In genomic region chr4:184583738-184584502, GRCh38 we compare ENCODE assay signal across 13 cellular contexts.
DNase-seq lines count a peak whose midpoint lies in the region; ATAC-seq lines count a peak whose summit lies in the region.
"Had no signal": no experiment of that assay in that cellular context is flagged by ENCODE, and none has a peak within 500 bp of the region (broad histone marks: within the 10 kb centered on the region; RNA-seq: fewer than 3 reads in every experiment).

No MANE protein-coding gene starts in this region.

- peaks cover 13% of the 10 kb centered on the region for H3K36me3 Mint-ChIP-seq in T-helper 1 cell treated with Interleukin-12 subunit alpha and Interleukin-12 subunit beta and Interleukin-4 antibody, amounts not matched to agents 30 μg/mL and 1 μg/mL, for 36 hours (ENCODE audit: low read depth)

- peak overlapping the region; percentile 39 for H3K27ac Mint-ChIP-seq in T-helper 1 cell treated with Interleukin-12 subunit alpha and Interleukin-12 subunit beta and Interleukin-4 antibody, amounts not matched to agents 30 μg/mL and 1 μg/mL, for 36 hours
- H3K27ac Mint-ChIP-seq: nephron had no signal

- H3K4me1 Mint-ChIP-seq in T-helper 1 cell treated with Interleukin-12 subunit alpha and Interleukin-12 subunit beta and Interleukin-4 antibody, amounts not matched to agents 30 μg/mL and 1 μg/mL, for 36 hours (ENCODE audit: low read depth) = peaks cover 22% of the 10 kb centered on the region
- H3K4me1 Mint-ChIP-seq: nephron had no signal

- peak; percentile 39 for DNase-seq in activated CD4-positive, alpha-beta T cell treated with anti-CD3 and anti-CD28 coated beads for 48 hours
- no peak for DNase-seq in activated CD4-positive, alpha-beta T cell treated with anti-CD3 and anti-CD28 coated beads, Interleukin-2, amount 50 U/mL, for 4 hours
- DNase-seq in stimulated activated CD4-positive, alpha-beta T cell treated with anti-CD3 and anti-CD28 coated beads, Interleukin-4, amount 100 ng/mL, for 1 hour = peak; percentile 23
- DNase-seq in COLO829 (ENCODE audit: low spot score) = no peak
- DNase-seq in NCI-H2196 (lab: John Stamatoyannopoulos, UW; ENCODE audit: unreplicated experiment) = no peak
- no peak for DNase-seq in cerebellar cortex (ENCODE audit: low spot score)
- DNase-seq: H7, NCI-H226, SW 1271, uterus had no signal

- H3K9me3 Mint-ChIP-seq in T-helper 1 cell treated with Interleukin-12 subunit alpha and Interleukin-12 subunit beta and Interleukin-4 antibody, amounts not matched to agents 30 μg/mL and 1 μg/mL, for 36 hours = peaks cover 19% of the 10 kb centered on the region

- no peak overlapping the region for H3K4me3 Mint-ChIP-seq in T-helper 1 cell treated with Interleukin-12 subunit alpha and Interleukin-12 subunit beta and Interleukin-4 antibody, amounts not matched to agents 30 μg/mL and 1 μg/mL, for 36 hours
- H3K4me3 Mint-ChIP-seq: nephron had no signal

- ATAC-seq in GM21723 (IDR thresholded peaks at IDR 0.05; ENCODE audit: unreplicated experiment) = peak; percentile 73

- peaks cover 4% of the 10 kb centered on the region for H3K27me3 Mint-ChIP-seq in T-helper 1 cell treated with Interleukin-12 subunit alpha and Interleukin-12 subunit beta and Interleukin-4 antibody, amounts not matched to agents 30 μg/mL and 1 μg/mL, for 36 hours (ENCODE audit: low read depth)

Comparison
In these comparisons a context has a peak if more than half of its experiments do, and no peak if none do; other contexts are left out.
1. DNase-seq: peak in activated CD4-positive, alpha-beta T cell treated with anti-CD3 and anti-CD28 coated beads for 48 hours (single experiment) and stimulated activated CD4-positive, alpha-beta T cell treated with anti-CD3 and anti-CD28 coated beads, Interleukin-4, amount 100 ng/mL, for 1 hour (single experiment); none in activated CD4-positive, alpha-beta T cell treated with anti-CD3 and anti-CD28 coated beads, Interleukin-2, amount 50 U/mL, for 4 hours (0 of 2), COLO829 (single experiment), NCI-H2196 (single experiment) and cerebellar cortex (single experiment).